ENCODE assay signal across 16 cellular contexts in genomic region chr7:54615545-54615944, GRCh38.
"Had no signal": no experiment of that assay in that cellular context is flagged by ENCODE, and none has a peak within 500 bp of the region (broad histone marks: within the 10 kb centered on the region; RNA-seq: fewer than 3 reads in every experiment).

No MANE protein-coding gene starts in this region.

- DNase-seq: activated CD4-positive, alpha-beta T cell treated with anti-CD3 and anti-CD28 coated beads, Interleukin-2, amount 10 ng/mL, durations not matched to agents 24 days and 14 days; activated CD4-positive, CD25-positive, alpha-beta regulatory T cell; activated naive CD4-positive, alpha-beta T cell; activated naive CD8-positive, alpha-beta T cell treated with anti-CD3 and anti-CD28 coated beads, Interleukin-2, amount 10 ng/mL, durations not matched to agents 7 days and 5 days; dorsolateral prefrontal cortex; endodermal cell; glutamatergic neuron; hypothalamus; left cardiac atrium; lower lobe of right lung; ovary; SW 1271; thyroid gland had no signal

- H3K4me3 ChIP-seq: dorsolateral prefrontal cortex, lower lobe of right lung, ovary, thyroid gland had no signal

- H3K27ac ChIP-seq: dorsolateral prefrontal cortex, lower lobe of right lung, ovary, thyroid gland had no signal

- ATAC-seq: esophagus mucosa; left cardiac atrium; lower lobe of right lung; sciatic nerve; stimulated activated memory B cell treated with anti-CD40 and anti-IgM and Interleukin-4, amounts not matched to agents 10 μg/mL and 1 μg/mL and 100 μg/mL, for 72 hours had no signal
